Comparison of ENCODE assay signal across 23 cellular contexts in genomic region chr3:143712522-143712921, GRCh38.
"Had no signal": no experiment of that assay in that cellular context is flagged by ENCODE, and none has a peak within 500 bp of the region (broad histone marks: within the 10 kb centered on the region; RNA-seq: fewer than 3 reads in every experiment).

No MANE protein-coding gene starts in this region.

- H3K4me1 ChIP-seq: colonic mucosa, esophagus squamous epithelium, gastrocnemius medialis, gastroesophageal sphincter, heart left ventricle, heart right ventricle had no signal

- H3K27me3 ChIP-seq: colonic mucosa, dorsolateral prefrontal cortex, esophagus muscularis mucosa, esophagus squamous epithelium, gastrocnemius medialis, gastroesophageal sphincter, heart left ventricle, heart right ventricle had no signal

- H3K4me3 Mint-ChIP-seq: dendritic cell treated with granulocyte-macrophage colony-stimulating factor and Interleukin-4, amounts not matched to agents 40 ng/mL and 50 ng/mL, for 4 days; effector memory CD8-positive, alpha-beta T cell; endodermal cell had no signal

- ATAC-seq: effector memory CD8-positive, alpha-beta T cell; esophagus mucosa; gastrocnemius medialis; gastroesophageal sphincter; heart left ventricle; heart right ventricle had no signal

- H3K27ac Mint-ChIP-seq: dendritic cell treated with granulocyte-macrophage colony-stimulating factor and Interleukin-4, amounts not matched to agents 40 ng/mL and 50 ng/mL, for 4 days; effector memory CD8-positive, alpha-beta T cell; endodermal cell had no signal

- H3K27me3 Mint-ChIP-seq: dendritic cell treated with granulocyte-macrophage colony-stimulating factor and Interleukin-4, amounts not matched to agents 40 ng/mL and 50 ng/mL, for 4 days; effector memory CD8-positive, alpha-beta T cell had no signal

- H3K4me3 ChIP-seq: colonic mucosa, coronary artery, dorsolateral prefrontal cortex, esophagus muscularis mucosa, esophagus squamous epithelium, gastrocnemius medialis, gastroesophageal sphincter, heart left ventricle, heart right ventricle had no signal

- H3K9me3 ChIP-seq: colonic mucosa, esophagus muscularis mucosa, esophagus squamous epithelium, gastrocnemius medialis, gastroesophageal sphincter, heart left ventricle, heart right ventricle had no signal

- H3K36me3 ChIP-seq: colonic mucosa, esophagus muscularis mucosa, esophagus squamous epithelium, gastrocnemius medialis, gastroesophageal sphincter, heart left ventricle, heart right ventricle had no signal

- H3K9me3 Mint-ChIP-seq: dendritic cell treated with granulocyte-macrophage colony-stimulating factor and Interleukin-4, amounts not matched to agents 40 ng/mL and 50 ng/mL, for 4 days; effector memory CD8-positive, alpha-beta T cell; endodermal cell had no signal

- DNase-seq: colonic mucosa; cortex of kidney; dermis blood vessel endothelial cell; dorsolateral prefrontal cortex; effector CD4-positive, alpha-beta T cell; effector memory CD4-positive, alpha-beta T cell; effector memory CD8-positive, alpha-beta T cell; endodermal cell; erythroblast; esophagus squamous epithelium; foreskin fibroblast; foreskin melanocyte; gastrocnemius medialis; glutamatergic neuron; head of caudate nucleus; heart left ventricle; heart right ventricle had no signal

- H3K27ac ChIP-seq: colonic mucosa, coronary artery, dorsolateral prefrontal cortex, epithelial cell of prostate, esophagus muscularis mucosa, esophagus squamous epithelium, gastrocnemius medialis, gastroesophageal sphincter, heart left ventricle, heart right ventricle had no signal
